ENCODE assay signal across 15 cellular contexts in genomic region chr6:137236581-137237355, GRCh38. TPM values are rescaled to one million over a fixed set of nuclear protein-coding genes. Genes with fewer than 3 reads are reported as not detected.
DNase-seq lines count a peak whose midpoint lies in the region; ATAC-seq, FAIRE-seq and TF ChIP-seq lines count a peak whose summit lies in the region.
"Had no signal": no experiment of that assay in that cellular context is flagged by ENCODE, and none has a peak within 500 bp of the region (broad histone marks: within the 10 kb centered on the region; RNA-seq: fewer than 3 reads in every experiment).

No MANE protein-coding gene starts in this region.

- intact Hi-C loops in endothelial cell of umbilical vein (cut with micrococcal nuclease): no loop called here

- no peak overlapping the region for H2AK5ac ChIP-seq in trophoblast cell (ENCODE audit: low read length)

- H3K4me2 ChIP-seq in endothelial cell of umbilical vein (ENCODE audit: insufficient read depth, low read length): no peak overlapping the region
- no peak overlapping the region for H3K4me2 ChIP-seq in trophoblast cell (ENCODE audit: low read length)

- no peak for ATAC-seq in GM21717 (IDR thresholded peaks at IDR 0.05; ENCODE audit: unreplicated experiment)

- H3K9me3 ChIP-seq in endothelial cell of umbilical vein (replicated peaks; ENCODE audit: control insufficient read depth, insufficient read depth, low read length) (no peaks in the 10 kb centered on the region), trophoblast cell (ENCODE audit: insufficient read depth, low read depth, low read length) (no peaks in the 10 kb centered on the region)

- H3K27ac ChIP-seq in endothelial cell of umbilical vein (ENCODE audit: insufficient read depth, low read depth, low read length): peak overlapping the region; percentile 13
- peak overlapping the region; percentile 95 for H3K27ac ChIP-seq in trophoblast cell (ENCODE audit: low read depth, low read length)
- H3K27ac ChIP-seq: cardiac muscle cell, tibial artery had no signal

- POLR2A ChIA-PET in endothelial cell of umbilical vein (lab: Charles Lee): no interaction called here

- no peak for TF ChIP-seq POLR2A in endothelial cell of umbilical vein (IDR thresholded peaks at IDR 0.05; ENCODE audit: low read depth, low read length)

- H4K91ac ChIP-seq in trophoblast cell (ENCODE audit: low read depth, low read length): peak overlapping the region; percentile 45

- H3K4me1 ChIP-seq in endothelial cell of umbilical vein (ENCODE audit: control insufficient read depth, extremely low read depth, insufficient read depth, low read length) (peaks cover 18% of the 10 kb centered on the region), trophoblast cell (ENCODE audit: control insufficient read depth in 1 of 2, insufficient read depth in 2 of 2, low read length in 2 of 2) (peaks cover 16 to 26% of the 10 kb centered on the region in 2 experiments)

- no TSS peak for BruUV-seq in endothelial cell of umbilical vein (replicated peaks; lab: Mats Ljungman, UMichigan)

- peak overlapping the region; percentile 31 for H3K4ac ChIP-seq in trophoblast cell (ENCODE audit: low read depth, low read length)

- TF ChIP-seq CTCF in AG10803 (conservative IDR thresholded peaks at IDR 0.05; ENCODE audit: low read length) (no peak), endothelial cell of umbilical vein (IDR thresholded peaks at IDR 0.05; ENCODE audit: extremely low read depth in 1 of 2, insufficient read depth in 1 of 2, low read depth in 1 of 2, low read length in 2 of 2) (no peak)

- peak overlapping the region; percentile 24 for H2BK12ac ChIP-seq in trophoblast cell (ENCODE audit: low read length)

- no peak overlapping the region for H4K12ac ChIP-seq in trophoblast cell (ENCODE audit: low read depth, low read length)

- no peaks in the 10 kb centered on the region for H3K36me3 ChIP-seq in endothelial cell of umbilical vein (ENCODE audit: control insufficient read depth in 2 of 2, extremely low read depth in 1 of 2, insufficient read depth in 2 of 2, low read length in 2 of 2)
- no peaks in the 10 kb centered on the region for H3K36me3 ChIP-seq in trophoblast cell (ENCODE audit: control insufficient read depth in 1 of 2, insufficient read depth in 2 of 2, low read length in 2 of 2)
- H3K36me3 ChIP-seq: cardiac muscle cell, tibial artery had no signal

- H3K79me2 ChIP-seq in endothelial cell of umbilical vein (ENCODE audit: control insufficient read depth, insufficient read depth, low read length) (no peaks in the 10 kb centered on the region), trophoblast cell (ENCODE audit: control insufficient read depth, insufficient read depth, low read length, poor library complexity) (peaks cover 2% of the 10 kb centered on the region)

- no peak overlapping the region for H2AFZ ChIP-seq in endothelial cell of umbilical vein (ENCODE audit: low read depth, low read length)
- H2AFZ ChIP-seq in trophoblast cell (ENCODE audit: insufficient read depth, low read length, poor library complexity): no peak overlapping the region

- H4K8ac ChIP-seq in trophoblast cell (ENCODE audit: low read depth, low read length): no peak overlapping the region

- peak overlapping the region; percentile 89 for H2BK5ac ChIP-seq in trophoblast cell (ENCODE audit: low read depth, low read length, poor library complexity)

- H3K4me3 ChIP-seq in AG10803 (ENCODE audit: low read length): no peak overlapping the region
- H3K4me3 ChIP-seq in endothelial cell of umbilical vein (replicated peaks in 1 of 3; ENCODE audit: insufficient read depth in 1 of 3, low read depth in 1 of 3, low read length in 3 of 3): no peak overlapping the region
- H3K4me3 ChIP-seq in trophoblast cell (ENCODE audit: low read depth, low read length): no peak overlapping the region
- H3K4me3 ChIP-seq: cardiac muscle cell, tibial artery had no signal

- peaks cover 34% of the 10 kb centered on the region for H3K79me1 ChIP-seq in trophoblast cell (ENCODE audit: low read length)

- no peak overlapping the region for H3K23ac ChIP-seq in trophoblast cell (ENCODE audit: low read length)

- H3K9ac ChIP-seq in endothelial cell of umbilical vein (replicated peaks; ENCODE audit: extremely low read depth, insufficient read depth, low read length) (no peak overlapping the region), trophoblast cell (ENCODE audit: low read length) (no peak overlapping the region)

- no peak overlapping the region for H3K18ac ChIP-seq in trophoblast cell (ENCODE audit: low read length)

- DNase-seq in AG10803 (ENCODE audit: low read depth): peak; percentile 34
- DNase-seq in LoVo (ENCODE audit: low spot score): peak; percentile 80
- no peak for DNase-seq in endothelial cell of umbilical vein (ENCODE audit: low read depth, low spot score)
- peak; percentile 27 to 78 for DNase-seq in trophoblast cell
- no peak for DNase-seq in GM03348 (ENCODE audit: low spot score)
- DNase-seq in NCI-H1436 (lab: John Stamatoyannopoulos, UW): no peak
- DNase-seq in T-helper 9 cell: no peak
- DNase-seq: activated naive CD4-positive, alpha-beta T cell; DND-41; nucleus accumbens; tibial artery had no signal

- no peaks in the 10 kb centered on the region for H3K9me1 ChIP-seq in endothelial cell of umbilical vein (replicated peaks; ENCODE audit: control insufficient read depth, extremely low read depth, insufficient read depth, low read length)

- WGBS in trophoblast cell (ENCODE audit: extremely low coverage, insufficient coverage, insufficient read length): no CpG with 5 or more reads among the region's 5 CpGs

- peak overlapping the region; percentile 92 for H2BK120ac ChIP-seq in trophoblast cell (ENCODE audit: insufficient read depth, low read length, poor library complexity)

- dilution Hi-C loops in endothelial cell of umbilical vein (cut with MboI; ENCODE audit: extremely low pct_ligation_motif_present, low sequenced_read_pairs): no loop called here

- CTCF ChIA-PET in endothelial cell of umbilical vein (lab: Charles Lee): interaction anchor here (0.6 to 1.4 kb wide), 10 partner anchors 11 to 77 kb away, joined by 3 to 4 read pairs (median 3); no protein-coding TSS in a partner anchor

- no peak for FAIRE-seq in endothelial cell of umbilical vein (lab: Jason Lieb, UNC)
- FAIRE-seq: GM12891, HTR-8/SVneo had no signal

- H4K20me1 ChIP-seq in endothelial cell of umbilical vein (replicated peaks; ENCODE audit: control insufficient read depth, extremely low read depth, insufficient read depth, low read length): no peaks in the 10 kb centered on the region

- H3K27me3 ChIP-seq in endothelial cell of umbilical vein (ENCODE audit: control insufficient read depth in 2 of 2, insufficient read depth in 2 of 2, low read length in 2 of 2): no peaks in the 10 kb centered on the region
- no peaks in the 10 kb centered on the region for H3K27me3 ChIP-seq in trophoblast cell (ENCODE audit: insufficient read depth, low read length)
- H3K27me3 ChIP-seq: cardiac muscle cell, tibial artery had no signal

- H3K14ac ChIP-seq in trophoblast cell (ENCODE audit: low read length): peak overlapping the region; percentile 45

TF ChIP-seq in endothelial cell of umbilical vein, 7 proteins besides CTCF, POLR2A, EP300 and RAD21:
- no peak for TF ChIP-seq FOS (IDR thresholded peaks at IDR 0.05; ENCODE audit: borderline replicate concordance, insufficient read depth, low read length)
- TF ChIP-seq MYC (IDR thresholded peaks at IDR 0.05; ENCODE audit: low read depth, low read length): no peak
- TF ChIP-seq JUN (IDR thresholded peaks at IDR 0.05; ENCODE audit: borderline replicate concordance, insufficient read depth, insufficient read length, low read depth): no peak
- TF ChIP-seq EZH2 (IDR thresholded peaks at IDR 0.05; ENCODE audit: borderline replicate concordance, low read depth, low read length, severe bottlenecking): no peak
- TF ChIP-seq MAX (IDR thresholded peaks at IDR 0.05; ENCODE audit: insufficient read depth, insufficient read length): no peak
- TF ChIP-seq GATA2 (IDR thresholded peaks at IDR 0.05; ENCODE audit: insufficient read depth, insufficient read length, low read depth, low read length): no peak
- no peak for TF ChIP-seq POLR2AphosphoS5 (IDR thresholded peaks at IDR 0.05; ENCODE audit: insufficient read depth, low read depth, low read length)

RNA-seq across cellular contexts. Expression of gene IFNGR1, which starts 17.6 kb away (rescaled TPM):
- 27.5 and 31.2 TPM in 2 replicates for total RNA-seq in endothelial cell of umbilical vein
- 14.3 and 19.1 TPM in 2 replicates for polyA plus RNA-seq in endothelial cell of umbilical vein
- 20.6 and 25.8 TPM in 2 replicates for polyA plus RNA-seq in endothelial cell of umbilical vein (2011; cell fraction: cytosol; rRNA removed)
- 26.0 and 33.4 TPM in 2 replicates for polyA plus RNA-seq in endothelial cell of umbilical vein (2011; cell fraction: nucleus; rRNA removed)
- polyA plus RNA-seq in endothelial cell of umbilical vein (2012): 33.7 and 38.5 TPM in 2 replicates
- polyA minus RNA-seq in endothelial cell of umbilical vein: 71.0 and 77.5 TPM in 2 replicates
- 10.3 TPM for polyA minus RNA-seq in endothelial cell of umbilical vein (2011; cell fraction: cytosol; rRNA and poly(A)+ RNA removed)
- 39.0 and 43.9 TPM in 2 replicates for polyA minus RNA-seq in endothelial cell of umbilical vein (2011; cell fraction: nucleus; rRNA and poly(A)+ RNA removed)
- polyA plus RNA-seq in trophoblast cell (2013): 58.0 and 62.9 TPM in 2 replicates

Comparison
In these comparisons a context has a peak if more than half of its experiments do, and no peak if none do; other contexts are left out.
1. DNase-seq: peak in AG10803 (single experiment), LoVo (single experiment) and trophoblast cell (2 of 2); none in endothelial cell of umbilical vein (single experiment), GM03348 (single experiment), NCI-H1436 (single experiment) and T-helper 9 cell (single experiment).